In the genomic region with DNA sequence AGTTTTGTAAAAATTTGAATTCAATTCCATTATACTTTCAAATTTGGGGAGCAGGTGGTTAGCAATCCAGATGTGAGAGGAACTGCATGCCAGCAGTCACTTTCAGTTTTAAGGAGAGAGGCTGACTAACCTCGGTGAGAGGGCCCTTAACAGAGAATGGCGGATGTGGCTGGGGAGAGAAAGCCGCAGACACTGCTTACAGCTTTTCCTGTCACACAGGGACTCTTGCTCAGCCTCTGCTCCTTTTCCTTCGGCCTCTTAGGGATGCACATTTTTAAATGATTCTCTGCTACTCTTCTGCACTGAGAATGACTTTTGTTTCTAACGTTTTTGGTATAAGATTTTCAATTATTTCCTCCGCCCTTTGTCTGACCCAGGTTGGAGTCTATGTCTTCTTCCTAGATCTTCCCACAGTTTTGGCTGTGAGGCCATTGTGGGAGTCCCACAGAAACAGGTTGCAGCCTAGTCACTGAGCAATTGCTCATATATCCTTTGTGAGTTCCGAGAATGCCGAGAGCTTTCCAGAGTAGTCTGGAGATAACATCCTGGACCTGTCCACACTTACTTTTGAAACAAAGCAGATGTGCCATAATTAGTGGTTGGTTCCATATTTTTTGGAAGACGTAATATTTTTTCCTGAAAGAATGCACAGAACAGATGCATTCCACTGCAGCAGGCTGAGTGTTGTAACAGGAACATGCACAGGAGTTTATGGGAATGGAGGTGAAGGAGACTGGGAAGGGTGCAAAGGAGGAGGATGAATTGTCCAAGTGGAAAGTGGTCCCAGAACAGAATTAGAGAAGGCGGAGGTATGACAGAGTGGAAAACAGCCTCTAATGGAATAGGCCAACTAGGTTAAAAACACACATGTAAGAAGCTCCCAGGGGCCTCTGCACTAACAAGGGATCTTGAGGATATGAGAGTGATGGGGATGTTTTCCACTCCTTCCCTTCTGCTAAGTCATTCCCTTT, we compare ENCODE assay signal across 8 cellular contexts.
A peak's percentile ranks its signal among the peaks of the same experiment; 100 is the strongest.
DNase-seq lines count a peak whose midpoint lies in the region; ATAC-seq and TF ChIP-seq lines count a peak whose summit lies in the region.

No MANE protein-coding gene starts in this region.

- H3K4me3 ChIP-seq in AG04449 (ENCODE audit: low read depth, low read length) (no peak overlapping the region; the same call in 1 of the 2 replicates), esophagus muscularis mucosa (no peak overlapping the region), HAP-1 (no peak overlapping the region)

- no peaks in the 10 kb centered on the region for H3K36me3 ChIP-seq in esophagus muscularis mucosa
- no peaks in the 10 kb centered on the region for H3K36me3 ChIP-seq in HAP-1 (replicated peaks)

- POLR2A ChIA-PET in AG04449 (lab: Yijun Ruan, JAX) = interaction anchor here (0.6 to 1.9 kb wide), 5 partner anchors 8 to 477 kb away, joined by 3 to 7 read pairs (median 5); no protein-coding TSS in a partner anchor
- POLR2A ChIA-PET in activated CD4-positive, alpha-beta T cell treated with anti-CD3 and anti-CD28 coated beads, Interleukin-2, amount 10 ng/mL, durations not matched to agents 7 days and 5 days (lab: Charles Lee) = no interaction called here

- H3K36me3 Mint-ChIP-seq in activated CD4-positive, alpha-beta T cell treated with anti-CD3 and anti-CD28 coated beads, Interleukin-2, amount 10 ng/mL, durations not matched to agents 7 days and 5 days (ENCODE audit: low read depth) = no peaks in the 10 kb centered on the region

- DNase-seq in AG04449 (ENCODE audit: low read depth, low spot score) = peak; percentile 93
- DNase-seq in activated CD4-positive, alpha-beta T cell treated with anti-CD3 and anti-CD28 coated beads, Interleukin-2, amount 10 ng/mL, durations not matched to agents 7 days and 5 days = peak; percentile 89
- DNase-seq in esophagus muscularis mucosa (ENCODE audit: extremely low spot score) = peak; percentile 91
- peak; percentile 23 to 50 for DNase-seq in stimulated activated CD4-positive, alpha-beta T cell treated with anti-CD3 and anti-CD28 coated beads, Interleukin-1b, Interleukin-23, amount 100 ng/mL, for 4 hours (ENCODE audit: low read depth in 2 of 2)
- no peak for DNase-seq in HAP-1 (ENCODE audit: low spot score in 2 of 2)
- no peak for DNase-seq in DMS 273 treated with DMSO at 0.1 percent for 48 hours (lab: John Stamatoyannopoulos, UW)

- CTCF ChIA-PET in AG04449 (lab: Yijun Ruan, JAX) = interaction anchor here (1.8 kb wide), 1 partner anchor 9 kb away, joined by 4 read pairs; no protein-coding TSS in a partner anchor
- CTCF ChIA-PET in activated CD4-positive, alpha-beta T cell treated with anti-CD3 and anti-CD28 coated beads, Interleukin-2, amount 10 ng/mL, durations not matched to agents 7 days and 5 days (lab: Charles Lee) = interaction anchor here (1.0 to 1.5 kb wide), 2 partner anchors 16 to 22 kb away, joined by 3 read pairs; no protein-coding TSS in a partner anchor

- peaks cover 44% of the 10 kb centered on the region for H3K4me1 Mint-ChIP-seq in activated CD4-positive, alpha-beta T cell treated with anti-CD3 and anti-CD28 coated beads, Interleukin-2, amount 10 ng/mL, durations not matched to agents 7 days and 5 days

- H3K27ac Mint-ChIP-seq in activated CD4-positive, alpha-beta T cell treated with anti-CD3 and anti-CD28 coated beads, Interleukin-2, amount 10 ng/mL, durations not matched to agents 7 days and 5 days = peak overlapping the region; percentile 56

- TF ChIP-seq CTCF in AG04449 (IDR thresholded peaks at IDR 0.05; ENCODE audit: insufficient read depth, low read length, missing control alignments) = no peak
- no peak for TF ChIP-seq CTCF in esophagus muscularis mucosa (IDR thresholded peaks at IDR 0.05)

- H3K27me3 ChIP-seq in esophagus muscularis mucosa (no peaks in the 10 kb centered on the region), HAP-1 (ENCODE audit: low read depth) (no peaks in the 10 kb centered on the region)

- WGBS in esophagus muscularis mucosa = 32% methylated on average over 10 of the region's 10 CpGs

- H3K27me3 Mint-ChIP-seq in activated CD4-positive, alpha-beta T cell treated with anti-CD3 and anti-CD28 coated beads, Interleukin-2, amount 10 ng/mL, durations not matched to agents 7 days and 5 days = peaks cover 4% of the 10 kb centered on the region

- H3K9me3 ChIP-seq in esophagus muscularis mucosa (no peaks in the 10 kb centered on the region), HAP-1 (no peaks in the 10 kb centered on the region)

- TF ChIP-seq POLR2A in esophagus muscularis mucosa (IDR thresholded peaks at IDR 0.05; ENCODE audit: low read depth) = no peak

- in situ Hi-C loops in HAP-1 (cut with MboI; ENCODE audit: low sequenced_read_pairs) = no loop called here

- H3K9me3 Mint-ChIP-seq in activated CD4-positive, alpha-beta T cell treated with anti-CD3 and anti-CD28 coated beads, Interleukin-2, amount 10 ng/mL, durations not matched to agents 7 days and 5 days = no peaks in the 10 kb centered on the region

- TF ChIP-seq EP300 in esophagus muscularis mucosa (IDR thresholded peaks at IDR 0.05) = peak; percentile 69

- intact Hi-C loops in esophagus muscularis mucosa (cut with DNase I) = no loop called here

- peak overlapping the region; percentile 25 to 73 (median 54) for H3K27ac ChIP-seq in esophagus muscularis mucosa (replicated peaks in 1 of 4)

- H3K4me1 ChIP-seq in esophagus muscularis mucosa (peaks cover 17 to 21% (median 19%) of the 10 kb centered on the region in 4 donors), HAP-1 (no peaks in the 10 kb centered on the region)

- ATAC-seq in GM19324 (IDR thresholded peaks at IDR 0.05; ENCODE audit: low FRiP score, unreplicated experiment) (peak; percentile 89), HG03354 (IDR thresholded peaks at IDR 0.05; ENCODE audit: poor library complexity, severe bottlenecking, unreplicated experiment) (peak; percentile 95)

- peak overlapping the region; percentile 47 for H3K4me3 Mint-ChIP-seq in activated CD4-positive, alpha-beta T cell treated with anti-CD3 and anti-CD28 coated beads, Interleukin-2, amount 10 ng/mL, durations not matched to agents 7 days and 5 days

Comparison
In these comparisons a context has a peak if more than half of its experiments do, and no peak if none do; other contexts are left out.
1. DNase-seq: peak in AG04449 (single experiment), activated CD4-positive, alpha-beta T cell treated with anti-CD3 and anti-CD28 coated beads, Interleukin-2, amount 10 ng/mL, durations not matched to agents 7 days and 5 days (single experiment), esophagus muscularis mucosa (single experiment) and stimulated activated CD4-positive, alpha-beta T cell treated with anti-CD3 and anti-CD28 coated beads, Interleukin-1b, Interleukin-23, amount 100 ng/mL, for 4 hours (2 of 2); none in HAP-1 (0 of 2) and DMS 273 treated with DMSO at 0.1 percent for 48 hours (single experiment).